In genomic region chr2:237693281-237694039, GRCh38 we compare ENCODE assay signal across 8 cellular contexts.
DNase-seq lines count a peak whose midpoint lies in the region; TF ChIP-seq lines count a peak whose summit lies in the region.

No MANE protein-coding gene starts in this region.

- peaks cover 34 to 70% of the 10 kb centered on the region in 2 donors for H3K4me1 ChIP-seq in adrenal gland (replicated peaks in 1 of 2)
- peaks cover 69 to 81% of the 10 kb centered on the region in 2 donors for H3K4me1 ChIP-seq in thyroid gland

- TF ChIP-seq CTCF in NB4 (IDR thresholded peaks at IDR 0.05; ENCODE audit: low read depth, low read length) (no peak), adrenal gland (IDR thresholded peaks at IDR 0.05) (no peak), thyroid gland (IDR thresholded peaks at IDR 0.05) (no peak)

- H3K9me3 ChIP-seq in adrenal gland (replicated peaks in 1 of 3) (no peaks in the 10 kb centered on the region), thyroid gland (no peaks in the 10 kb centered on the region)

- TF ChIP-seq POLR2A in NB4 (IDR thresholded peaks at IDR 0.05; ENCODE audit: extremely low read depth, insufficient read length) (no peak), adrenal gland (IDR thresholded peaks at IDR 0.05) (peak in 1 of 2 donors; percentile 7), thyroid gland (IDR thresholded peaks at IDR 0.05) (no peak)

- intact Hi-C loops in adrenal gland (cut with DNase I): loop anchor here in 1 of 2 donors (5.0 kb wide), 1 partner anchor 39 kb away; no protein-coding TSS in a partner anchor
- intact Hi-C loops in thyroid gland (cut with DNase I): loop anchor here (5.0 kb wide), 1 partner anchor 39 kb away; no protein-coding TSS in a partner anchor

- peak; percentile 37 for DNase-seq in DMS 273 (lab: John Stamatoyannopoulos, UW; ENCODE audit: unreplicated experiment)
- no peak for DNase-seq in DMS 273 treated with DMSO at 0.1 percent for 48 hours (lab: John Stamatoyannopoulos, UW)
- peak; percentile 57 for DNase-seq in NB4 (ENCODE audit: low read depth)
- no peak for DNase-seq in adrenal gland
- no peak for DNase-seq in thyroid gland
- no peak for DNase-seq in Ammon's horn (ENCODE audit: low spot score)
- no peak for DNase-seq in NCI-H2081 (lab: John Stamatoyannopoulos, UW)

- 29 to 41% (median 37%) methylated on average over 6 of the region's 6 CpGs for WGBS in adrenal gland, 4 donors
- 43 to 44% methylated on average over 6 of the region's 6 CpGs for WGBS in thyroid gland, 2 donors

- H3K27me3 ChIP-seq in adrenal gland (no peaks in the 10 kb centered on the region), layer of hippocampus (ENCODE audit: control insufficient read depth, insufficient read depth, low read length) (no peaks in the 10 kb centered on the region), thyroid gland (no peaks in the 10 kb centered on the region)

- peak overlapping the region; percentile 95 for H3K4me3 ChIP-seq in NB4 (ENCODE audit: low read depth, low read length)
- peak overlapping the region in 3 of 4 donors; percentile 53 to 85 (median 74) for H3K4me3 ChIP-seq in adrenal gland
- H3K4me3 ChIP-seq in thyroid gland (replicated peaks in 1 of 3): peak overlapping the region in 2 of 3 donors; percentile 87 to 88

- H3K27ac ChIP-seq in adrenal gland (peak overlapping the region in 4 of 5 donors; percentile 79 to 94 (median 87)), layer of hippocampus (ENCODE audit: low read depth, low read length) (peak overlapping the region; percentile 77), thyroid gland (peak overlapping the region; percentile 87 to 97 (median 95))

- no peaks in the 10 kb centered on the region for H3K36me3 ChIP-seq in adrenal gland (replicated peaks in 1 of 2)
- H3K36me3 ChIP-seq in thyroid gland: no peaks in the 10 kb centered on the region

Comparison
In these comparisons a context has a peak if more than half of its experiments do, and no peak if none do; other contexts are left out.
1. DNase-seq: peak in DMS 273 (single experiment) and NB4 (single experiment); none in DMS 273 treated with DMSO at 0.1 percent for 48 hours (single experiment), adrenal gland (0 of 7), thyroid gland (0 of 2), Ammon's horn (single experiment) and NCI-H2081 (0 of 2).
2. Peak in every context shown above with its lines, with median percentiles within 50 percentile points of each other: H3K4me3 ChIP-seq and H3K27ac ChIP-seq.